In the genomic region with DNA sequence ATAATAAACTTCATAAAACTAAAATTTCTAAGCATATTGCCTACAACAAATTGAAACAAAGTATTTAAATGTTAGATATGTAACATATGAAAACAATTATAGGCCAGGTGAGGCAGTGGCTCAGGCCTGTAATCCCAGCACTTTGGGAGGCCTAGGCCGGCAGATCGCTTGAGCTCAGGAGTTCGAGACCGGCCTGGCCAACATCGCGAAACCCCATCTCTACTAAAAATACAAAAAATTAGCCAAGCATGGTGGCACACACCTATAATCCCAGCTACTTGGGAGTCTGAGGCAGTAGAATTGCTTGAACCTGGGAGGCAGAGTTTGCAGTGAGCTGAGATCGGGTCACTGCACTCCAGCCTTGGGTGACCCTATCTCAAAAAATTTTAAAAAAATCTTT, we compare ENCODE assay signal across 7 cellular contexts. TPM values are rescaled to one million over a fixed set of nuclear protein-coding genes. Genes with fewer than 3 reads are reported as not detected.
DNase-seq lines count a peak whose midpoint lies in the region; ATAC-seq and TF ChIP-seq lines count a peak whose summit lies in the region.
"Not testable (repeated sequence)": the region's sequence is repeated elsewhere in the genome, so short reads cannot be mapped to it uniquely, and the experiment has no call there.

No MANE protein-coding gene starts in this region.

- not testable (repeated sequence) for H3K27me3 ChIP-seq in OCI-LY3 (ENCODE audit: low read depth, low read length)

- H3K4me3 ChIP-seq in GM12865 (ENCODE audit: low read depth, low read length): peak overlapping the region; percentile 63
- H3K4me3 ChIP-seq in OCI-LY3 (ENCODE audit: low read length): peak overlapping the region; percentile 99
- peak overlapping the region; percentile 76 for H3K4me3 ChIP-seq in fibroblast of villous mesenchyme (ENCODE audit: low read depth, low read length)

- H3K9me3 Mint-ChIP-seq in activated naive CD8-positive, alpha-beta T cell treated with anti-CD3 and anti-CD28 coated beads for 36 hours; naive B cell; stimulated activated naive B cell treated with anti-CD40 and anti-IgM and Interleukin-4, amounts not matched to agents 10 μg/mL and 1 μg/mL and 100 μg/mL, for 72 hours: not testable (repeated sequence)

- H3K27me3 Mint-ChIP-seq in activated naive CD8-positive, alpha-beta T cell treated with anti-CD3 and anti-CD28 coated beads for 36 hours; naive B cell; stimulated activated naive B cell treated with anti-CD40 and anti-IgM and Interleukin-4, amounts not matched to agents 10 μg/mL and 1 μg/mL and 100 μg/mL, for 72 hours: not testable (repeated sequence)

- H3K9ac ChIP-seq in OCI-LY3 (ENCODE audit: low read length): peak overlapping the region; percentile 98

- not testable (repeated sequence) for H2AFZ ChIP-seq in OCI-LY3 (ENCODE audit: low read depth, low read length)

- H3K4me3 Mint-ChIP-seq in activated naive CD8-positive, alpha-beta T cell treated with anti-CD3 and anti-CD28 coated beads for 36 hours: peak overlapping the region; percentile 93
- peak overlapping the region; percentile 83 to 100 (median 98) for H3K4me3 Mint-ChIP-seq in naive B cell
- peak overlapping the region; percentile 79 to 81 for H3K4me3 Mint-ChIP-seq in stimulated activated naive B cell treated with anti-CD40 and anti-IgM and Interleukin-4, amounts not matched to agents 10 μg/mL and 1 μg/mL and 100 μg/mL, for 72 hours

- peak overlapping the region; percentile 92 for H3K27ac ChIP-seq in OCI-LY3 (ENCODE audit: low read length)

- peaks cover 36% of the 10 kb centered on the region for H3K36me3 ChIP-seq in OCI-LY3 (replicated peaks; ENCODE audit: low read depth, low read length)

- DNase-seq in GM12865 (ENCODE audit: low read depth); activated naive CD8-positive, alpha-beta T cell treated with anti-CD3 and anti-CD28 coated beads for 36 hours; fibroblast of villous mesenchyme (ENCODE audit: low read depth); naive B cell; stimulated activated naive B cell treated with anti-CD40 and anti-IgM and Interleukin-4, amounts not matched to agents 10 μg/mL and 1 μg/mL and 100 μg/mL, for 72 hours: not testable (repeated sequence)
- DNase-seq in activated CD4-positive, alpha-beta T cell treated with anti-CD3 and anti-CD28 coated beads for 48 hours: peak; percentile 46

- peaks cover 99% of the 10 kb centered on the region for H3K79me2 ChIP-seq in OCI-LY3 (ENCODE audit: low read length)

- H3K36me3 Mint-ChIP-seq in activated naive CD8-positive, alpha-beta T cell treated with anti-CD3 and anti-CD28 coated beads for 36 hours: peaks cover 64% of the 10 kb centered on the region
- peaks cover 8 to 12% of the 10 kb centered on the region in 2 donors for H3K36me3 Mint-ChIP-seq in naive B cell
- H3K36me3 Mint-ChIP-seq in stimulated activated naive B cell treated with anti-CD40 and anti-IgM and Interleukin-4, amounts not matched to agents 10 μg/mL and 1 μg/mL and 100 μg/mL, for 72 hours: peaks cover 28 to 36% of the 10 kb centered on the region in 2 donors

- H3K9me3 ChIP-seq in OCI-LY3 (ENCODE audit: insufficient read depth, low read length): not testable (repeated sequence)

- H3K4me2 ChIP-seq in OCI-LY3 (ENCODE audit: low read length): peak overlapping the region; percentile 83

- TF ChIP-seq CTCF in GM12865 (IDR thresholded peaks at IDR 0.05; ENCODE audit: insufficient read depth, low read depth, low read length, missing control alignments); OCI-LY3 (IDR thresholded peaks at IDR 0.05; ENCODE audit: low read depth, low read length); fibroblast of villous mesenchyme (IDR thresholded peaks at IDR 0.05; ENCODE audit: insufficient read depth, low read depth, low read length): not testable (repeated sequence)

- peaks cover 39% of the 10 kb centered on the region for H3K4me1 Mint-ChIP-seq in activated naive CD8-positive, alpha-beta T cell treated with anti-CD3 and anti-CD28 coated beads for 36 hours
- peaks cover 36 to 63% (median 55%) of the 10 kb centered on the region in 3 donors for H3K4me1 Mint-ChIP-seq in naive B cell
- H3K4me1 Mint-ChIP-seq in stimulated activated naive B cell treated with anti-CD40 and anti-IgM and Interleukin-4, amounts not matched to agents 10 μg/mL and 1 μg/mL and 100 μg/mL, for 72 hours: peaks cover 20 to 47% of the 10 kb centered on the region in 2 donors

- H3K4me1 ChIP-seq in OCI-LY3 (ENCODE audit: low read length): peaks cover 32% of the 10 kb centered on the region

- not testable (repeated sequence) for ATAC-seq in naive B cell (ENCODE audit: low read depth in 2 of 2); stimulated activated naive B cell treated with anti-CD40 and anti-IgM and Interleukin-4, amounts not matched to agents 10 μg/mL and 1 μg/mL and 100 μg/mL, for 72 hours (replicated peaks)

- peaks cover 36% of the 10 kb centered on the region for H4K20me1 ChIP-seq in OCI-LY3 (ENCODE audit: insufficient read depth, low read length)

- peak overlapping the region; percentile 91 for H3K27ac Mint-ChIP-seq in activated naive CD8-positive, alpha-beta T cell treated with anti-CD3 and anti-CD28 coated beads for 36 hours
- peak overlapping the region in 5 of 6 donors; percentile 18 to 99 (median 88) for H3K27ac Mint-ChIP-seq in naive B cell
- H3K27ac Mint-ChIP-seq in stimulated activated naive B cell treated with anti-CD40 and anti-IgM and Interleukin-4, amounts not matched to agents 10 μg/mL and 1 μg/mL and 100 μg/mL, for 72 hours: peak overlapping the region; percentile 65

RNA-seq across cellular contexts. Expression of a gene that starts 3.3 kb away (rescaled TPM):
- 100 to 1,000 TPM; 117 to 118 TPM for total RNA-seq in activated naive CD8-positive, alpha-beta T cell treated with anti-CD3 and anti-CD28 coated beads for 36 hours
- total RNA-seq in fibroblast of villous mesenchyme: 35.8 and 56.6 TPM in 2 replicates
- polyA plus RNA-seq in naive B cell (ENCODE audit: low read depth in 6 of 6): 100 to 1,000 TPM in 3 of 6 donors, 10 to 100 TPM in 3; 64.8 to 129 (median 99.7) TPM
